In the genomic region with DNA sequence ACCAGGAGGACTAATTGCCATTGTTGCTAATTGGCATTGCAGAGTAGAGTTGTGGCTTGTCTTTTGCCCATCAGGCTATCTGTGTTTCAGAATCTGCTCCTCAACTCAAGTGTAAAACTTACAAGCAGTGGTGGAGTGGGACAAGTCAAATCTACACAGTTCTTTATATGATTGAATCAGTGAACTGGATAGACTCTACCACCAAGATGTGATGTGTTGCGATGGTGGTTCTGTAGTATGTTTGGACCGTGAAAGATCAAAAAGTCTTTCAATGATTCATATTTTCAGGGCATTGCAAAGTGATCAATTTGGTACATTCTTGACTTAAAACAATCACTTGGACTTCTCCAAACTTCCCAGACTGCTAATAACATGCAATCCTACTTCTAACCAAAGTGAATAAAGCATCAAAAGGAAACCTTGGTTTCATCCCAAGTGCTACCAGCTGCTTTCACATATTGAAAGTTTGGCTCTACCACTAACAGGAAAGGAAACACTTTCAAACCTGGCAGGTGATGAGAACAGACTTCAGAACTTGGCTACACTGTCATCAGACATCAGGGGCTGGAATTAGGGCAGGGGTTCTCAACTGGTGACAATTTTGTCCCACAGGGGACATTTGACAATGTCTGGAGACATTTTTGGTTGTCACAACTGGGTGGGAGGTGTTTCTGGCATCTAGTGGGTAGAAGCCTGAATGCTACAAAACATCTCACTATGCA, we compare ENCODE assay signal across 15 cellular contexts.
DNase-seq lines count a peak whose midpoint lies in the region; ATAC-seq and TF ChIP-seq lines count a peak whose summit lies in the region.
"Had no signal": no experiment of that assay in that cellular context is flagged by ENCODE, and none has a peak within 500 bp of the region (broad histone marks: within the 10 kb centered on the region; RNA-seq: fewer than 3 reads in every experiment).

No MANE protein-coding gene starts in this region.

- H3K4me1 Mint-ChIP-seq in activated CD4-positive, alpha-beta T cell treated with anti-CD3 and anti-CD28 coated beads, Interleukin-2, amount 10 ng/mL, durations not matched to agents 7 days and 5 days: peaks cover 28% of the 10 kb centered on the region
- H3K4me1 Mint-ChIP-seq in activated T-helper 17 cell treated with anti-CD3 and anti-CD28 coated beads, Interleukin-2, amount 50 U/mL, for 72 hours: no peaks in the 10 kb centered on the region
- H3K4me1 Mint-ChIP-seq: B cell, IgD-negative memory B cell had no signal

- no peak overlapping the region for H3K4me3 Mint-ChIP-seq in activated CD4-positive, alpha-beta T cell treated with anti-CD3 and anti-CD28 coated beads, Interleukin-2, amount 10 ng/mL, durations not matched to agents 7 days and 5 days
- no peak overlapping the region for H3K4me3 Mint-ChIP-seq in activated T-helper 17 cell treated with anti-CD3 and anti-CD28 coated beads, Interleukin-2, amount 50 U/mL, for 72 hours
- H3K4me3 Mint-ChIP-seq: B cell; CD8-positive, alpha-beta memory T cell; IgD-negative memory B cell had no signal

- peak; percentile 79 to 86 for ATAC-seq in activated naive CD4-positive, alpha-beta T cell treated with anti-CD3 and anti-CD28 coated beads, Interleukin-2, amount 50 U/mL, for 72 hours
- ATAC-seq in activated T-helper 17 cell treated with anti-CD3 and anti-CD28 coated beads, Interleukin-2, amount 50 U/mL, for 72 hours (replicated peaks): peak; percentile 23
- ATAC-seq in GM18502 (IDR thresholded peaks at IDR 0.05; ENCODE audit: poor library complexity, unreplicated experiment) (no peak), SK-N-SH treated with all-trans-retinoic acid at 6 μM for 48 hours (no peak)
- ATAC-seq: HepG2 had no signal

- POLR2A ChIA-PET in activated CD4-positive, alpha-beta T cell treated with anti-CD3 and anti-CD28 coated beads, Interleukin-2, amount 10 ng/mL, durations not matched to agents 7 days and 5 days (lab: Charles Lee): no interaction called here

- DNase-seq in activated CD4-positive, alpha-beta T cell treated with anti-CD3 and anti-CD28 coated beads, Interleukin-2, amount 10 ng/mL, durations not matched to agents 7 days and 5 days: no peak
- no peak for DNase-seq in activated CD4-positive, alpha-beta T cell treated with anti-CD3 and anti-CD28 coated beads for 1 hour
- no peak for DNase-seq in activated naive CD4-positive, alpha-beta T cell treated with anti-CD3 and anti-CD28 coated beads, Interleukin-2, amount 50 U/mL, for 72 hours (ENCODE audit: low spot score in 2 of 2)
- no peak for DNase-seq in activated naive CD4-positive, alpha-beta T cell (lab: John Stamatoyannopoulos, UW)
- DNase-seq: 8988T; Caco-2; CD8-positive, alpha-beta memory T cell; GF-D8; GM23248 had no signal

- peak overlapping the region; percentile 37 for H3K27ac Mint-ChIP-seq in activated CD4-positive, alpha-beta T cell treated with anti-CD3 and anti-CD28 coated beads, Interleukin-2, amount 10 ng/mL, durations not matched to agents 7 days and 5 days
- peak overlapping the region in 1 of 2 donors; percentile 31 for H3K27ac Mint-ChIP-seq in activated naive CD4-positive, alpha-beta T cell treated with anti-CD3 and anti-CD28 coated beads, Interleukin-2, amount 50 U/mL, for 72 hours
- H3K27ac Mint-ChIP-seq in activated T-helper 17 cell treated with anti-CD3 and anti-CD28 coated beads, Interleukin-2, amount 50 U/mL, for 72 hours: no peak overlapping the region
- H3K27ac Mint-ChIP-seq: B cell, IgD-negative memory B cell had no signal

- H3K27me3 Mint-ChIP-seq in activated CD4-positive, alpha-beta T cell treated with anti-CD3 and anti-CD28 coated beads, Interleukin-2, amount 10 ng/mL, durations not matched to agents 7 days and 5 days: no peaks in the 10 kb centered on the region
- H3K27me3 Mint-ChIP-seq in activated T-helper 17 cell treated with anti-CD3 and anti-CD28 coated beads, Interleukin-2, amount 50 U/mL, for 72 hours: no peaks in the 10 kb centered on the region
- H3K27me3 Mint-ChIP-seq: B cell; CD8-positive, alpha-beta memory T cell had no signal

- CTCF ChIA-PET in activated CD4-positive, alpha-beta T cell treated with anti-CD3 and anti-CD28 coated beads, Interleukin-2, amount 10 ng/mL, durations not matched to agents 7 days and 5 days (lab: Charles Lee): no interaction called here

- H3K36me3 Mint-ChIP-seq in activated CD4-positive, alpha-beta T cell treated with anti-CD3 and anti-CD28 coated beads, Interleukin-2, amount 10 ng/mL, durations not matched to agents 7 days and 5 days (ENCODE audit: low read depth): peaks cover 41% of the 10 kb centered on the region
- peaks cover 5% of the 10 kb centered on the region in 2 donors for H3K36me3 Mint-ChIP-seq in activated naive CD4-positive, alpha-beta T cell treated with anti-CD3 and anti-CD28 coated beads, Interleukin-2, amount 50 U/mL, for 72 hours
- H3K36me3 Mint-ChIP-seq in activated T-helper 17 cell treated with anti-CD3 and anti-CD28 coated beads, Interleukin-2, amount 50 U/mL, for 72 hours (ENCODE audit: low read depth): no peaks in the 10 kb centered on the region
- H3K36me3 Mint-ChIP-seq: IgD-negative memory B cell had no signal

- peaks cover 7% of the 10 kb centered on the region for H3K9me3 Mint-ChIP-seq in activated CD4-positive, alpha-beta T cell treated with anti-CD3 and anti-CD28 coated beads, Interleukin-2, amount 10 ng/mL, durations not matched to agents 7 days and 5 days
- no peaks in the 10 kb centered on the region for H3K9me3 Mint-ChIP-seq in activated naive CD4-positive, alpha-beta T cell treated with anti-CD3 and anti-CD28 coated beads, Interleukin-2, amount 50 U/mL, for 72 hours
- peaks cover 4% of the 10 kb centered on the region for H3K9me3 Mint-ChIP-seq in activated T-helper 17 cell treated with anti-CD3 and anti-CD28 coated beads, Interleukin-2, amount 50 U/mL, for 72 hours

TF ChIP-seq in SK-N-SH treated with all-trans-retinoic acid at 6 μM for 48 hours, 23 proteins besides CTCF, POLR2A, EP300 and RAD21:
- TF ChIP-seq TOX (CRISPR knock-in tag; IDR thresholded peaks at IDR 0.05; ENCODE audit: borderline replicate concordance) (no peak), ZNF8 (CRISPR knock-in tag; IDR thresholded peaks at IDR 0.05) (no peak), ZC3H10 (CRISPR knock-in tag; IDR thresholded peaks at IDR 0.05) (no peak), ARNTL (CRISPR knock-in tag; IDR thresholded peaks at IDR 0.05; ENCODE audit: borderline replicate concordance, low read depth) (no peak), GLIS3 (CRISPR knock-in tag; IDR thresholded peaks at IDR 0.05) (no peak), ISL1 (CRISPR knock-in tag; IDR thresholded peaks at IDR 0.05) (no peak)

Comparison
In these comparisons a context has a peak if more than half of its experiments do, and no peak if none do; other contexts are left out.
1. ATAC-seq: peak in activated naive CD4-positive, alpha-beta T cell treated with anti-CD3 and anti-CD28 coated beads, Interleukin-2, amount 50 U/mL, for 72 hours (2 of 2) and activated T-helper 17 cell treated with anti-CD3 and anti-CD28 coated beads, Interleukin-2, amount 50 U/mL, for 72 hours (single experiment); none in GM18502 (single experiment) and SK-N-SH treated with all-trans-retinoic acid at 6 μM for 48 hours (single experiment).